Comparison of ENCODE assay signal across 9 cellular contexts in the genomic region with DNA sequence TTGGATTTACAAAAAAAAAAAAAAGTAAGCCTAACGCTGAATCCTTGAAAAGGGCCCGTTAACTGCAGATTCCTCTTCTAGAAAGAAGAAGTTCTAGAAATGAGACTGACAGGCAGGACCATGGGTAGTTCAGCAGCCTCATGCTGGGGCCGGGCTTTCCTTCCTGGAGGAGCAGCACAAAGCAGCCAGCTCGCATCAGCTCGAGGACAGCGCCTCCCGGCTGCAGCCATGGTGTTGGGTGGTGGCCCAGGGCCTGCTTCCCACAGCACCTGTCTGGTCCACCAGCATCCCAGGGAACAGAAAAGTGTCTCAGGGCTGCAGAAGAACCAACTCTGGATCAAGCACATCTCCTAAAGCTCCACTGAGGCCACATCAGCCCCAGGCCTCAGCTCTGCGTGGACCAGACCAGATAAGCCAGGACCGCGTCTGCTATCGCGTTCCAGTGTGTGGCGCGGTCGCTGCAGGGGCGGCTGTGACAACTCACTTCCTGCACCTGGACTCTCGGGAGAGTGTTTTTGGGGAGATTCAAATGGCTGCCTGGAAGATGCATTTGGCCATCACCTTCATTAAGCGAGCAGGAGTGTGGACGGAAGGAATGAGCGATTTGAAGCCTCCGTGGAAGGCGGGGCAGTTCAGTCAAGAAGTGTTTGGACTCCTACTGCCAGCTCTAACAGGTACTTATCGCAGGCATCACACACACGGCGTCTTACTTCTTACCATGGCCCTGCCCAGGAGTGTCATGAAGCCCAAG. TPM values are rescaled to one million over a fixed set of nuclear protein-coding genes. Genes with fewer than 3 reads are reported as not detected.
DNase-seq lines count a peak whose midpoint lies in the region; ATAC-seq, FAIRE-seq and TF ChIP-seq lines count a peak whose summit lies in the region.
"Had no signal": no experiment of that assay in that cellular context is flagged by ENCODE, and none has a peak within 500 bp of the region (broad histone marks: within the 10 kb centered on the region; RNA-seq: fewer than 3 reads in every experiment).

No MANE protein-coding gene starts in this region.

- H3K9me3 Mint-ChIP-seq in activated CD4-positive, alpha-beta T cell treated with anti-CD3 and anti-CD28 coated beads, Interleukin-2, amount 10 ng/mL, durations not matched to agents 7 days and 5 days: no peaks in the 10 kb centered on the region

- H3K27me3 Mint-ChIP-seq in activated CD4-positive, alpha-beta T cell treated with anti-CD3 and anti-CD28 coated beads, Interleukin-2, amount 10 ng/mL, durations not matched to agents 7 days and 5 days: no peaks in the 10 kb centered on the region

- peaks cover 93% of the 10 kb centered on the region for H3K36me3 Mint-ChIP-seq in activated CD4-positive, alpha-beta T cell treated with anti-CD3 and anti-CD28 coated beads, Interleukin-2, amount 10 ng/mL, durations not matched to agents 7 days and 5 days (ENCODE audit: low read depth)

- ATAC-seq in HG02763 (IDR thresholded peaks at IDR 0.05; ENCODE audit: unreplicated experiment) (no peak), GM21529 (IDR thresholded peaks at IDR 0.05; ENCODE audit: unreplicated experiment) (no peak)

- POLR2A ChIA-PET in activated CD4-positive, alpha-beta T cell treated with anti-CD3 and anti-CD28 coated beads, Interleukin-2, amount 10 ng/mL, durations not matched to agents 7 days and 5 days (lab: Charles Lee): interaction anchor here (0.7 to 1.6 kb wide), 4 partner anchors 15 to 99 kb away, joined by 3 to 9 read pairs (median 4); no protein-coding TSS in a partner anchor

- 65 to 77% (median 69%) methylated on average over 25 of the region's 25 CpGs for WGBS in small intestine, 3 donors

- CTCF ChIA-PET in activated CD4-positive, alpha-beta T cell treated with anti-CD3 and anti-CD28 coated beads, Interleukin-2, amount 10 ng/mL, durations not matched to agents 7 days and 5 days (lab: Charles Lee): interaction anchor here (0.5 to 4.8 kb wide), 10 partner anchors 8 to 136 kb away, joined by 3 to 23 read pairs (median 3); no protein-coding TSS in a partner anchor

- peak overlapping the region; percentile 99 for H3K27ac Mint-ChIP-seq in activated CD4-positive, alpha-beta T cell treated with anti-CD3 and anti-CD28 coated beads, Interleukin-2, amount 10 ng/mL, durations not matched to agents 7 days and 5 days

- TF ChIP-seq CTCF in fibroblast of villous mesenchyme (IDR thresholded peaks at IDR 0.05; ENCODE audit: insufficient read depth, low read depth, low read length): peak; percentile 23

- no peaks in the 10 kb centered on the region for H3K9me3 ChIP-seq in small intestine (ENCODE audit: control insufficient read depth, low read depth)

- H3K27me3 ChIP-seq in small intestine (ENCODE audit: control insufficient read depth in 2 of 2, insufficient read depth in 2 of 2, low read length in 2 of 2): no peaks in the 10 kb centered on the region

- H3K4me1 Mint-ChIP-seq in activated CD4-positive, alpha-beta T cell treated with anti-CD3 and anti-CD28 coated beads, Interleukin-2, amount 10 ng/mL, durations not matched to agents 7 days and 5 days: peaks cover 95% of the 10 kb centered on the region

- H3K4me3 ChIP-seq in fibroblast of villous mesenchyme (ENCODE audit: low read depth, low read length) (no peak overlapping the region), small intestine (ENCODE audit: low read depth in 1 of 2, low read length in 2 of 2) (no peak overlapping the region)

- H3K4me1 ChIP-seq in small intestine (ENCODE audit: control insufficient read depth in 2 of 2, insufficient read depth in 1 of 2, low read depth in 1 of 2, low read length in 1 of 2): peaks cover 0 to 5% of the 10 kb centered on the region in 2 donors

- DNase-seq in DMS53 (lab: John Stamatoyannopoulos, UW): peak; percentile 29
- no peak for DNase-seq in DMS53 treated with DMSO at 0.1 percent for 48 hours (lab: John Stamatoyannopoulos, UW; ENCODE audit: unreplicated experiment)
- no peak for DNase-seq in activated CD4-positive, alpha-beta T cell treated with anti-CD3 and anti-CD28 coated beads, Interleukin-2, amount 10 ng/mL, durations not matched to agents 7 days and 5 days
- DNase-seq in fibroblast of villous mesenchyme (ENCODE audit: low read depth): no peak
- no peak for DNase-seq in small intestine
- no peak for DNase-seq in GM19240 (ENCODE audit: insufficient read length, low spot score)

- H3K4me3 Mint-ChIP-seq in activated CD4-positive, alpha-beta T cell treated with anti-CD3 and anti-CD28 coated beads, Interleukin-2, amount 10 ng/mL, durations not matched to agents 7 days and 5 days: peak overlapping the region; percentile 72

- peaks cover 3 to 10% of the 10 kb centered on the region in 2 donors for H3K36me3 ChIP-seq in small intestine (ENCODE audit: control insufficient read depth in 2 of 2, insufficient read depth in 2 of 2, low read length in 2 of 2)

- peak overlapping the region; percentile 85 to 90 for H3K27ac ChIP-seq in small intestine (ENCODE audit: low read depth in 1 of 2, low read length in 1 of 2)

- no peak for FAIRE-seq in small intestine (lab: Jason Lieb, UNC)
- FAIRE-seq: A204.1 had no signal

RNA-seq across cellular contexts. Expression of a gene that starts 53.5 kb away (rescaled TPM):
- 1,000 to 10,000 TPM in 1 of 2 experiments, 100 to 1,000 TPM in 1; 881 to 1,009 TPM for total RNA-seq in activated CD4-positive, alpha-beta T cell treated with anti-CD3 and anti-CD28 coated beads, Interleukin-2, amount 10 ng/mL, durations not matched to agents 7 days and 5 days
- 1,420 and 1,714 TPM in 2 replicates for total RNA-seq in fibroblast of villous mesenchyme
- 100 to 1,000 TPM in 2 of 3 donors, 10 to 100 TPM in 1; 95.4 to 156 (median 130) TPM for polyA plus RNA-seq in small intestine
